Comparison of ENCODE assay signal across 27 cellular contexts in the genomic region with DNA sequence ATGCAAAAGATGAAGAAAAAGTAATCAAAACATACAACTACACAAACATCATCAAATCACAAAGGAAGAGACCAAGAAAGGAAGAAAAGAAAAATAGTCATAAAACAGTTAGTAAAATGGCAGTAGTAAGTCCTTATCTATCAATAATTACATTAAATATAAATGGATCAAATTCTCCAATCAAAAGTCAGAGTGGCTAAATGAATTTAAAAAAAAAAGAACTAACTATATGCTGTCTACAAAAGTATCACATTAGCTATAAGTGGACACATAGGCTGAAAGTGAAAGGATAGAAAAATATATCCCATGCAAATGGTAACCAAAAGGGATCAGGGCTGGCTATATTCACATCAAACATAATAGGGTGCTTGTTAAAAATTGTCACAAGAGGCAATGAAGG.
"Had no signal": no experiment of that assay in that cellular context is flagged by ENCODE, and none has a peak within 500 bp of the region (broad histone marks: within the 10 kb centered on the region; RNA-seq: fewer than 3 reads in every experiment).

No MANE protein-coding gene starts in this region.

- DNase-seq: stimulated activated CD4-positive, alpha-beta T cell treated with anti-CD3 and anti-CD28 coated beads, Interleukin-2, amount 100 ng/mL, for 48 hours; stimulated activated CD4-positive, alpha-beta T cell treated with anti-CD3 and anti-CD28 coated beads, Interleukin-4, amount 100 ng/mL, for 1 hour; stimulated activated CD4-positive, alpha-beta T cell treated with anti-CD3 and anti-CD28 coated beads, Interleukin-4, amount 100 ng/mL, for 24 hours; stimulated activated CD4-positive, alpha-beta T cell treated with anti-CD3 and anti-CD28 coated beads, Interleukin-4, amount 100 ng/mL, for 4 hours; stimulated activated CD8-positive, alpha-beta memory T cell treated with anti-CD3 and anti-CD28 coated beads, Interleukin-4, amount 100 ng/mL, for 48 hours; stimulated activated naive B cell treated with anti-CD40 and anti-IgM and Interleukin-4, amounts not matched to agents 10 μg/mL and 1 μg/mL and 100 μg/mL, for 72 hours; stimulated activated naive CD4-positive, alpha-beta T cell; stimulated activated naive CD4-positive, alpha-beta T cell treated with Interleukin-2 at 50 U/mL for 16 hours; stimulated activated naive CD8-positive, alpha-beta T cell treated with anti-CD3 and anti-CD28 coated beads, Interleukin-15, amount 100 ng/mL, for 72 hours; stimulated activated naive CD8-positive, alpha-beta T cell treated with anti-CD3 and anti-CD28 coated beads, Interleukin-15, Interleukin-2, amounts not matched to agents 100 U/mL and 50 U/mL, for 24 hours; stomach; substantia nigra; testis; thyroid gland; tibial artery; transverse colon; trophoblast cell; upper lobe of left lung; upper lobe of right lung; uterus had no signal

- H3K27me3 ChIP-seq: stomach, suprapubic skin, testis, thyroid gland, tibial artery, tibial nerve, transverse colon, upper lobe of left lung, upper lobe of right lung, uterus, vagina had no signal

- H3K27ac ChIP-seq: stomach, suprapubic skin, testis, thoracic aorta, thyroid gland, tibial artery, tibial nerve, transverse colon, upper lobe of left lung, upper lobe of right lung, uterus, vagina had no signal

- FAIRE-seq: urothelium cell line had no signal

- H3K4me1 ChIP-seq: stomach, suprapubic skin, testis, thyroid gland, tibial artery, tibial nerve, transverse colon, upper lobe of left lung, upper lobe of right lung, uterus, vagina had no signal

- H3K4me3 ChIP-seq: stomach, suprapubic skin, testis, thoracic aorta, thyroid gland, tibial artery, tibial nerve, transverse colon, upper lobe of left lung, upper lobe of right lung, uterus, vagina had no signal

- ATAC-seq: stimulated activated effector memory CD8-positive, alpha-beta T cell treated with anti-CD3 and anti-CD28 coated beads, Interleukin-12 subunit alpha, Interleukin-12 subunit beta, amount 100 ng/mL, for 72 hours; stimulated activated memory B cell treated with anti-CD40 and anti-IgM and Interleukin-4, amounts not matched to agents 10 μg/mL and 1 μg/mL and 100 μg/mL, for 72 hours; stimulated activated naive B cell treated with anti-CD40 and anti-IgM and Interleukin-4, amounts not matched to agents 10 μg/mL and 1 μg/mL and 100 μg/mL, for 72 hours; stimulated activated naive CD8-positive, alpha-beta T cell treated with anti-CD3 and anti-CD28 coated beads, Interleukin-15, amount 100 ng/mL, for 72 hours; stimulated activated naive CD8-positive, alpha-beta T cell treated with anti-CD3 and anti-CD28 coated beads, Interleukin-15, Interleukin-2, amounts not matched to agents 100 U/mL and 50 U/mL, for 24 hours; upper lobe of right lung had no signal

- H3K9me3 ChIP-seq: suprapubic skin, testis, thoracic aorta, thyroid gland, tibial artery, upper lobe of left lung, upper lobe of right lung, uterus, vagina had no signal

- H3K36me3 ChIP-seq: stomach, suprapubic skin, thoracic aorta, thyroid gland, tibial artery, tibial nerve, transverse colon, upper lobe of left lung, upper lobe of right lung, uterus, vagina had no signal
